15 cellular contexts compared by ENCODE assay signal in genomic region chr7:105350906-105351305, GRCh38. TPM values are rescaled to one million over a fixed set of nuclear protein-coding genes. Genes with fewer than 3 reads are reported as not detected.
DNase-seq lines count a peak whose midpoint lies in the region; TF ChIP-seq lines count a peak whose summit lies in the region.
"Had no signal": no experiment of that assay in that cellular context is flagged by ENCODE, and none has a peak within 500 bp of the region (broad histone marks: within the 10 kb centered on the region; RNA-seq: fewer than 3 reads in every experiment).

No MANE protein-coding gene starts in this region.

- H3K27me3 ChIP-seq in Loucy (ENCODE audit: insufficient read depth, low read length, poor library complexity, severe bottlenecking) (no peaks in the 10 kb centered on the region), Karpas-422 (ENCODE audit: low read length) (no peaks in the 10 kb centered on the region)
- H3K27me3 ChIP-seq: ovary, upper lobe of left lung had no signal

- H3K27me3 Mint-ChIP-seq in T-helper 2 cell treated with Interferon-gamma antibody and Interleukin-4, amounts not matched to agents 5 μg/mL and 100 μg/mL, for 36 hours (ENCODE audit: low read depth), result no peaks in the 10 kb centered on the region
- no peaks in the 10 kb centered on the region for H3K27me3 Mint-ChIP-seq in activated T-helper 2 cell treated with anti-CD3 and anti-CD28 coated beads, Interferon-gamma antibody, Interleukin-2, Interleukin-4, amounts not matched to agents 10 μg/mL and 5 μg/mL and 100 μg/mL, durations not matched to agents 14 hours and 24 hours and 36 hours (ENCODE audit: low read depth)

- peaks cover 88% of the 10 kb centered on the region for H3K79me2 ChIP-seq in Loucy (ENCODE audit: insufficient read depth, low read length)
- H3K79me2 ChIP-seq in Karpas-422 (ENCODE audit: low read length), result no peaks in the 10 kb centered on the region

- no peaks in the 10 kb centered on the region for H3K9me3 ChIP-seq in Loucy (ENCODE audit: insufficient read depth, low read depth, low read length)
- no peaks in the 10 kb centered on the region for H3K9me3 ChIP-seq in Karpas-422 (ENCODE audit: low read length)
- H3K9me3 ChIP-seq: A549, ovary, upper lobe of left lung had no signal

- peak overlapping the region; percentile 76 for H3K4me2 ChIP-seq in Loucy (ENCODE audit: low read depth, low read length, poor library complexity, severe bottlenecking)
- H3K4me2 ChIP-seq in Karpas-422 (ENCODE audit: low read depth, low read length, poor library complexity, severe bottlenecking), result no peak overlapping the region

- H3K36me3 Mint-ChIP-seq in T-helper 2 cell treated with Interferon-gamma antibody and Interleukin-4, amounts not matched to agents 5 μg/mL and 100 μg/mL, for 36 hours (ENCODE audit: low read depth), result peaks cover 2% of the 10 kb centered on the region
- H3K36me3 Mint-ChIP-seq in activated T-helper 2 cell treated with anti-CD3 and anti-CD28 coated beads, Interferon-gamma antibody, Interleukin-2, Interleukin-4, amounts not matched to agents 10 μg/mL and 5 μg/mL and 100 μg/mL, durations not matched to agents 14 hours and 24 hours and 36 hours (ENCODE audit: low read depth), result peaks cover 8% of the 10 kb centered on the region

- no peaks in the 10 kb centered on the region for H3K36me3 ChIP-seq in Loucy (ENCODE audit: insufficient read depth, low read length)
- H3K36me3 ChIP-seq in Karpas-422 (ENCODE audit: insufficient read depth, low read length), result no peaks in the 10 kb centered on the region
- H3K36me3 ChIP-seq: ovary, upper lobe of left lung had no signal

- DNase-seq in T-helper 2 cell treated with Interferon-gamma antibody and Interleukin-4, amounts not matched to agents 5 μg/mL and 100 μg/mL, for 36 hours (ENCODE audit: low spot score), result no peak
- no peak for DNase-seq in T-helper 2 cell
- no peak for DNase-seq in activated T-helper 2 cell treated with anti-CD3 and anti-CD28 coated beads, Interferon-gamma antibody, Interleukin-2, Interleukin-4, amounts not matched to agents 10 μg/mL and 5 μg/mL and 100 μg/mL, durations not matched to agents 14 hours and 24 hours and 36 hours (ENCODE audit: low spot score)
- DNase-seq in retinal pigment epithelial cell (ENCODE audit: low read depth), result peak; percentile 75
- DNase-seq in NCI-H1930 (lab: John Stamatoyannopoulos, UW), result no peak
- no peak for DNase-seq in Karpas-422
- no peak for DNase-seq in DMS79 (lab: John Stamatoyannopoulos, UW)
- DNase-seq: anterior cingulate cortex, foreskin fibroblast, NCI-H1105, ovary, upper lobe of left lung had no signal

- peak overlapping the region; percentile 70 for H3K27ac Mint-ChIP-seq in T-helper 2 cell treated with Interferon-gamma antibody and Interleukin-4, amounts not matched to agents 5 μg/mL and 100 μg/mL, for 36 hours
- H3K27ac Mint-ChIP-seq in activated T-helper 2 cell treated with anti-CD3 and anti-CD28 coated beads, Interferon-gamma antibody, Interleukin-2, Interleukin-4, amounts not matched to agents 10 μg/mL and 5 μg/mL and 100 μg/mL, durations not matched to agents 14 hours and 24 hours and 36 hours, result peak overlapping the region; percentile 12

- no peak overlapping the region for H2AFZ ChIP-seq in Loucy (ENCODE audit: low read length)
- H2AFZ ChIP-seq in Karpas-422 (ENCODE audit: low read length), result no peak overlapping the region

- H3K27ac ChIP-seq in Karpas-422 (ENCODE audit: low read length), result no peak overlapping the region
- H3K27ac ChIP-seq: ovary had no signal

- no peaks in the 10 kb centered on the region for H3K9me3 Mint-ChIP-seq in T-helper 2 cell treated with Interferon-gamma antibody and Interleukin-4, amounts not matched to agents 5 μg/mL and 100 μg/mL, for 36 hours
- no peaks in the 10 kb centered on the region for H3K9me3 Mint-ChIP-seq in activated T-helper 2 cell treated with anti-CD3 and anti-CD28 coated beads, Interferon-gamma antibody, Interleukin-2, Interleukin-4, amounts not matched to agents 10 μg/mL and 5 μg/mL and 100 μg/mL, durations not matched to agents 14 hours and 24 hours and 36 hours

- H3K4me3 Mint-ChIP-seq in T-helper 2 cell treated with Interferon-gamma antibody and Interleukin-4, amounts not matched to agents 5 μg/mL and 100 μg/mL, for 36 hours, result peak overlapping the region; percentile 21
- no peak overlapping the region for H3K4me3 Mint-ChIP-seq in activated T-helper 2 cell treated with anti-CD3 and anti-CD28 coated beads, Interferon-gamma antibody, Interleukin-2, Interleukin-4, amounts not matched to agents 10 μg/mL and 5 μg/mL and 100 μg/mL, durations not matched to agents 14 hours and 24 hours and 36 hours (ENCODE audit: low read depth)

- H3K4me1 Mint-ChIP-seq in T-helper 2 cell treated with Interferon-gamma antibody and Interleukin-4, amounts not matched to agents 5 μg/mL and 100 μg/mL, for 36 hours (ENCODE audit: low read depth), result peaks cover 59% of the 10 kb centered on the region
- peaks cover 55% of the 10 kb centered on the region for H3K4me1 Mint-ChIP-seq in activated T-helper 2 cell treated with anti-CD3 and anti-CD28 coated beads, Interferon-gamma antibody, Interleukin-2, Interleukin-4, amounts not matched to agents 10 μg/mL and 5 μg/mL and 100 μg/mL, durations not matched to agents 14 hours and 24 hours and 36 hours (ENCODE audit: low read depth)

- no peaks in the 10 kb centered on the region for H3K9me2 ChIP-seq in Loucy (replicated peaks; ENCODE audit: low read depth, low read length)
- H3K9me2 ChIP-seq in Karpas-422 (replicated peaks; ENCODE audit: insufficient read depth, low read length), result no peaks in the 10 kb centered on the region

- peaks cover 16% of the 10 kb centered on the region for H4K20me1 ChIP-seq in Loucy (ENCODE audit: insufficient read depth, low read length, poor library complexity, severe bottlenecking)
- H4K20me1 ChIP-seq in Karpas-422 (ENCODE audit: insufficient read depth, low read depth, low read length), result peaks cover 17% of the 10 kb centered on the region

- H3K4me1 ChIP-seq in Loucy (ENCODE audit: insufficient read depth, low read length, poor library complexity, severe bottlenecking) (peaks cover 62% of the 10 kb centered on the region), Karpas-422 (ENCODE audit: low read length) (peaks cover 40% of the 10 kb centered on the region)

- H3K9ac ChIP-seq in Loucy (ENCODE audit: low read depth, low read length, poor library complexity, severe bottlenecking) (peak overlapping the region; percentile 58), Karpas-422 (ENCODE audit: low read length) (no peak overlapping the region)

- no peaks in the 10 kb centered on the region for H3F3A ChIP-seq in Loucy (ENCODE audit: low read depth)

- intact Hi-C loops in activated T-helper 2 cell treated with anti-CD3 and anti-CD28 coated beads, Interferon-gamma antibody, Interleukin-2, Interleukin-4, amounts not matched to agents 10 μg/mL and 5 μg/mL and 100 μg/mL, durations not matched to agents 14 hours and 24 hours and 36 hours (cut with micrococcal nuclease), result no loop called here

- H3K4me3 ChIP-seq in Loucy (ENCODE audit: low read length, poor library complexity, severe bottlenecking), result no peak overlapping the region
- no peak overlapping the region for H3K4me3 ChIP-seq in retinal pigment epithelial cell (ENCODE audit: low read length)
- H3K4me3 ChIP-seq in Karpas-422 (ENCODE audit: low read length), result no peak overlapping the region
- H3K4me3 ChIP-seq: A549, ovary, skin epidermis, upper lobe of left lung had no signal

- TF ChIP-seq CTCF in Loucy (conservative IDR thresholded peaks at IDR 0.05; ENCODE audit: low read length), result no peak
- TF ChIP-seq CTCF in retinal pigment epithelial cell (conservative IDR thresholded peaks at IDR 0.05; ENCODE audit: low read depth, low read length), result no peak

RNA-seq across cellular contexts. Expression of gene SRPK2, which starts 37.8 kb away (rescaled TPM):
- total RNA-seq in activated T-helper 2 cell treated with anti-CD3 and anti-CD28 coated beads, Interferon-gamma antibody, Interleukin-2, Interleukin-4, amounts not matched to agents 10 μg/mL and 5 μg/mL and 100 μg/mL, durations not matched to agents 14 hours and 24 hours and 36 hours, result 50.9 and 54.7 TPM in 2 replicates
- total RNA-seq in Karpas-422 (2014; rRNA removed; shearing (Covaris generic); ENCODE audit: low replicate concordance), result 6.7 and 9.0 TPM in 2 replicates
